8 cellular contexts compared by ENCODE assay signal in the genomic region with DNA sequence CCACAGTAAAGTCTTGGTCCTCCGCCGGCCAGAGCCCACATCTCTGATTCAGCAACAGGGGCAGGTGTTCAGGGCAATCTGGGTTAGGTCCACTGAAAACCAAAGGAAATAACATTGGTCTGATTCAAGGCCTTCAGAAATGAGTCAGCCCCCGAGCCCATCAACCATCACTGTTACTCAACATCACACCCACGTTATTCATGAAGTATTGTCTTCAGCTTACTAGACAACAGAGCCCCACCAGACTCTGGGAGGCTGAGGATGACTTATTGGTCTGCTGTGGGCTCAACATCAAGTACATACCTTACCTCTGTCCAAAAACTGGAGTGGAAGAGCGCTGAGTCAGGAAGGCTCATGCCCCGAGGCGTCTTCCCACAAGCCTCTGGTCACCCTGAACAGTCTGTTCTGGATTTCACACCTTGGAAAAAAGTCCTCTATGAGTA.
A peak's percentile ranks its signal among the peaks of the same experiment; 100 is the strongest.
DNase-seq lines count a peak whose midpoint lies in the region; ATAC-seq, FAIRE-seq and TF ChIP-seq lines count a peak whose summit lies in the region.

No MANE protein-coding gene starts in this region.

- H3K27ac ChIP-seq in ovary, result peak overlapping the region in 1 of 2 donors; percentile 2

- TF ChIP-seq EP300 in ovary (IDR thresholded peaks at IDR 0.05), result no peak

- H3K36me3 ChIP-seq in bronchial epithelial cell (ENCODE audit: control insufficient read depth, insufficient read depth, low read length) (no peaks in the 10 kb centered on the region), ovary (no peaks in the 10 kb centered on the region)

- peak; percentile 94 for FAIRE-seq in bronchial epithelial cell (lab: Jason Lieb, UNC)

- WGBS in ovary, 3 donors, result 43 to 55% (median 52%) methylated on average over 7 of the region's 7 CpGs

- no peaks in the 10 kb centered on the region for H3K4me1 ChIP-seq in ovary (ENCODE audit: insufficient read depth)

- TF ChIP-seq CTCF in bronchial epithelial cell (IDR thresholded peaks at IDR 0.05; ENCODE audit: insufficient read depth, low read length, severe bottlenecking) (no peak), ovary (IDR thresholded peaks at IDR 0.05) (no peak)

- H3K27me3 ChIP-seq in bronchial epithelial cell (ENCODE audit: control insufficient read depth, insufficient read depth, low read length) (no peaks in the 10 kb centered on the region), ovary (no peaks in the 10 kb centered on the region)

- H3K4me3 ChIP-seq in bronchial epithelial cell (ENCODE audit: low read depth, low read length) (no peak overlapping the region), ovary (no peak overlapping the region)

- DNase-seq in LoVo (ENCODE audit: low spot score) (peak; percentile 65), bronchial epithelial cell (ENCODE audit: low read depth) (peak; percentile 100), ovary (peak in 4 of 5 donors; percentile 38 to 74 (median 54)), UCSD-AML1 (lab: John Stamatoyannopoulos, UW; ENCODE audit: unreplicated experiment) (no peak), NCI-H510A (lab: John Stamatoyannopoulos, UW) (no peak), HUDEP-2 (lab: John Stamatoyannopoulos, UW; ENCODE audit: unreplicated experiment in 76 of 76) (no peak)

- TF ChIP-seq POLR2A in GM18505 (IDR thresholded peaks at IDR 0.05; ENCODE audit: borderline replicate concordance, extremely low read depth, insufficient read depth, insufficient read length) (no peak), ovary (IDR thresholded peaks at IDR 0.05) (no peak)

- intact Hi-C loops in ovary (cut with DNase I), result no loop called here

- no peaks in the 10 kb centered on the region for H3K9me3 ChIP-seq in ovary

- ATAC-seq in GM18505 (IDR thresholded peaks at IDR 0.05; ENCODE audit: unreplicated experiment) (peak; percentile 70), GM21786 (IDR thresholded peaks at IDR 0.05; ENCODE audit: unreplicated experiment) (peak; percentile 92)

Comparison
In these comparisons a context has a peak if more than half of its experiments do, and no peak if none do; other contexts are left out.
1. DNase-seq: peak in LoVo (single experiment), bronchial epithelial cell (single experiment) and ovary (4 of 5); none in UCSD-AML1 (single experiment), NCI-H510A (single experiment) and HUDEP-2 (0 of 76).